ENCODE assay signal across 9 cellular contexts in genomic region chr1:109263597-109264378, GRCh38. TPM values are rescaled to one million over a fixed set of nuclear protein-coding genes. Genes with fewer than 3 reads are reported as not detected.
DNase-seq lines count a peak whose midpoint lies in the region; ATAC-seq and TF ChIP-seq lines count a peak whose summit lies in the region.
"Had no signal": no experiment of that assay in that cellular context is flagged by ENCODE, and none has a peak within 500 bp of the region (broad histone marks: within the 10 kb centered on the region; RNA-seq: fewer than 3 reads in every experiment).

No MANE protein-coding gene starts in this region.

- no peak overlapping the region for H3K27ac ChIP-seq in PC-9

- intact Hi-C loops in PC-9 (cut with micrococcal nuclease; ENCODE audit: unreplicated experiment) = loop anchor here (1.0 to 10.0 kb wide), 9 partner anchors 11 to 309 kb away; partner anchors contain the start of gene WDR47

- no TSS peak for BruUV-seq in PC-9 (replicated peaks; lab: Mats Ljungman, UMichigan)

- no peak overlapping the region for H3K4me3 ChIP-seq in PC-9
- H3K4me3 ChIP-seq: BLaER1 had no signal

- peak; percentile 100 for TF ChIP-seq CTCF in PC-9 (conservative IDR thresholded peaks at IDR 0.05)

- H3K27ac Mint-ChIP-seq in naive B cell = no peak overlapping the region
- peak overlapping the region; percentile 77 for H3K27ac Mint-ChIP-seq in stimulated activated effector memory CD8-positive, alpha-beta T cell treated with anti-CD3 and anti-CD28 coated beads, Interleukin-12 subunit alpha, Interleukin-12 subunit beta, amount 100 ng/mL, for 72 hours

- no peaks in the 10 kb centered on the region for H3K36me3 Mint-ChIP-seq in naive B cell
- no peaks in the 10 kb centered on the region for H3K36me3 Mint-ChIP-seq in stimulated activated effector memory CD8-positive, alpha-beta T cell treated with anti-CD3 and anti-CD28 coated beads, Interleukin-12 subunit alpha, Interleukin-12 subunit beta, amount 100 ng/mL, for 72 hours

- DNase-seq in NCI-H1436 (lab: John Stamatoyannopoulos, UW) (peak; percentile 28), NCI-H1436 treated with DMSO at 0.1 percent for 48 hours (lab: John Stamatoyannopoulos, UW) (no peak), PC-9 (peak; percentile 96 to 97), erythroblast (lab: John Stamatoyannopoulos, UW) (peak; percentile 84 to 89), naive B cell (peak; percentile 64)
- peak; percentile 78 for DNase-seq in activated T-cell treated with anti-CD3 and anti-CD28 coated beads, Interleukin-2, amount 50 U/mL, for 1 hour
- DNase-seq in stimulated activated effector memory CD8-positive, alpha-beta T cell treated with anti-CD3 and anti-CD28 coated beads, Interleukin-12 subunit alpha, Interleukin-12 subunit beta, amount 100 ng/mL, for 72 hours (ENCODE audit: low spot score in 2 of 2) = peak; percentile 86 to 90

- peaks cover 3 to 10% (median 4%) of the 10 kb centered on the region in 3 donors for H3K4me1 Mint-ChIP-seq in naive B cell
- peaks cover 9% of the 10 kb centered on the region for H3K4me1 Mint-ChIP-seq in stimulated activated effector memory CD8-positive, alpha-beta T cell treated with anti-CD3 and anti-CD28 coated beads, Interleukin-12 subunit alpha, Interleukin-12 subunit beta, amount 100 ng/mL, for 72 hours

- no peaks in the 10 kb centered on the region for H3K9me3 ChIP-seq in PC-9 (ENCODE audit: insufficient read depth, low read depth)
- H3K9me3 ChIP-seq: BLaER1 had no signal

- POLR2A ChIA-PET in PC-9 (lab: Charles Lee; ENCODE audit: unreplicated experiment) = no interaction called here

- no peaks in the 10 kb centered on the region for H3K36me3 ChIP-seq in PC-9 (ENCODE audit: low read depth)

- H3K79me2 ChIP-seq in PC-9 (ENCODE audit: low read depth) = no peaks in the 10 kb centered on the region

- peaks cover 0 to 10% (median 8%) of the 10 kb centered on the region in 3 donors for H3K27me3 Mint-ChIP-seq in naive B cell

- H3F3A ChIP-seq in PC-9 (ENCODE audit: insufficient read depth, low read depth) = peaks cover 11% of the 10 kb centered on the region; the same call in 1 of the 2 replicates

- H2AFZ ChIP-seq in PC-9 = no peak overlapping the region

- ATAC-seq in HG03064 (IDR thresholded peaks at IDR 0.05; ENCODE audit: low read depth, unreplicated experiment) = peak; percentile 58
- peak; percentile 89 to 94 for ATAC-seq in naive B cell (ENCODE audit: low read depth in 2 of 2)
- peak; percentile 90 for ATAC-seq in stimulated activated effector memory CD8-positive, alpha-beta T cell treated with anti-CD3 and anti-CD28 coated beads, Interleukin-12 subunit alpha, Interleukin-12 subunit beta, amount 100 ng/mL, for 72 hours

- H4K20me1 ChIP-seq in PC-9 (ENCODE audit: insufficient read depth) = no peaks in the 10 kb centered on the region

- H3K4me2 ChIP-seq in PC-9 = no peak overlapping the region
- H3K4me2 ChIP-seq: BLaER1 had no signal

- CTCF ChIA-PET in PC-9 (lab: Charles Lee) = interaction anchor here (0.6 to 1.1 kb wide), 4 partner anchors 12 to 269 kb away, joined by 3 to 5 read pairs (median 4); a partner anchor contains a TSS

- no peaks in the 10 kb centered on the region for H3K27me3 ChIP-seq in PC-9 (ENCODE audit: insufficient read depth, low read depth)
- H3K27me3 ChIP-seq: BLaER1 had no signal

- H3K4me3 Mint-ChIP-seq in naive B cell = peak overlapping the region in 2 of 8 donors; percentile 39 to 41
- H3K4me3 Mint-ChIP-seq in stimulated activated effector memory CD8-positive, alpha-beta T cell treated with anti-CD3 and anti-CD28 coated beads, Interleukin-12 subunit alpha, Interleukin-12 subunit beta, amount 100 ng/mL, for 72 hours = no peak overlapping the region

- H3K9me3 Mint-ChIP-seq in naive B cell = no peaks in the 10 kb centered on the region
- no peaks in the 10 kb centered on the region for H3K9me3 Mint-ChIP-seq in stimulated activated effector memory CD8-positive, alpha-beta T cell treated with anti-CD3 and anti-CD28 coated beads, Interleukin-12 subunit alpha, Interleukin-12 subunit beta, amount 100 ng/mL, for 72 hours

- no peaks in the 10 kb centered on the region for H3K9me2 ChIP-seq in PC-9 (ENCODE audit: insufficient read depth)

- TF ChIP-seq POLR2A in erythroblast (IDR thresholded peaks at IDR 0.05; ENCODE audit: low read length) = no peak

- peaks cover 10% of the 10 kb centered on the region for H3K4me1 ChIP-seq in PC-9 (replicated peaks; ENCODE audit: insufficient read depth)

RNA-seq across cellular contexts. Expression of gene CELSR2, which starts 14.4 kb away (rescaled TPM):
- 19.0 and 19.5 TPM in 2 replicates for total RNA-seq in PC-9 (2021)
- under 1 TPM in 2 of 6 donors, not detected in 4; 0.06 to 0.17 TPM for polyA plus RNA-seq in naive B cell (ENCODE audit: low read depth in 6 of 6)

RNA-seq across cellular contexts. Expression of gene PSRC1, which starts 19.2 kb away (rescaled TPM):
- total RNA-seq in PC-9 (2021) = 26.4 and 28.6 TPM in 2 replicates
- polyA plus RNA-seq in naive B cell (ENCODE audit: low read depth in 6 of 6) = under 1 TPM in 1 of 6 donors, not detected in 5; 0.45 TPM

RNA-seq across cellular contexts. Expression of gene MYBPHL, which starts 43.0 kb away (rescaled TPM):
- not detected in 2 replicates for total RNA-seq in PC-9 (2021)
- not detected for polyA plus RNA-seq in naive B cell (ENCODE audit: low read depth in 6 of 6)

RNA-seq across cellular contexts. Expression of gene SARS1, which starts 50.1 kb away (rescaled TPM):
- 206 and 279 TPM in 2 replicates for total RNA-seq in PC-9 (2021)
- 100 to 1,000 TPM in 3 of 6 donors, 10 to 100 TPM in 3; 72.7 to 139 (median 105) TPM for polyA plus RNA-seq in naive B cell (ENCODE audit: low read depth in 6 of 6)
